ENCODE assay signal across 23 cellular contexts in genomic region chr12:31645944-31646343, GRCh38. TPM values are rescaled to one million over a fixed set of nuclear protein-coding genes. Genes with fewer than 3 reads are reported as not detected.
DNase-seq lines count a peak whose midpoint lies in the region; ATAC-seq and TF ChIP-seq lines count a peak whose summit lies in the region.
"Had no signal": no experiment of that assay in that cellular context is flagged by ENCODE, and none has a peak within 500 bp of the region (broad histone marks: within the 10 kb centered on the region; RNA-seq: fewer than 3 reads in every experiment).

No MANE protein-coding gene starts in this region.

- no peak overlapping the region for H2BK15ac ChIP-seq in mesenchymal stem cell (ENCODE audit: low read depth, poor library complexity, severe bottlenecking)

- no peak overlapping the region for H2BK120ac ChIP-seq in mesenchymal stem cell (ENCODE audit: low read depth, low read length)

- H4K91ac ChIP-seq in mesenchymal stem cell (ENCODE audit: low read length) = no peak overlapping the region

- no peak overlapping the region for H2AK5ac ChIP-seq in mesenchymal stem cell (ENCODE audit: low read length, severe bottlenecking)

- peaks cover 9% of the 10 kb centered on the region for H3K4me1 Mint-ChIP-seq in type B pancreatic cell (ENCODE audit: unreplicated experiment)
- H3K4me1 Mint-ChIP-seq: activated naive CD4-positive, alpha-beta T cell treated with anti-CD3 and anti-CD28 coated beads, Interleukin-2, amount 50 U/mL, for 24 hours had no signal

- DNase-seq in Right ventricle myocardium superior (no peak), heart left ventricle (no peak), mesenchymal stem cell (peak; percentile 32), type B pancreatic cell (ENCODE audit: extremely low spot score, unreplicated experiment) (no peak), NCI-H1930 (lab: John Stamatoyannopoulos, UW) (no peak), pons (ENCODE audit: low spot score) (no peak)
- DNase-seq: activated CD4-positive, alpha-beta T cell treated with anti-CD3 and anti-CD28 coated beads, Interleukin-2, amount 10 ng/mL, durations not matched to agents 7 days and 5 days; anterior cingulate cortex; C1 segment of cervical spinal cord; dermis blood vessel endothelial cell; NCI-H1436; NCI-H2171 treated with DMSO at 0.1 percent for 48 hours; NCI-H526 treated with DMSO at 0.1 percent for 48 hours; substantia nigra; T-helper 17 cell had no signal

- H3K14ac ChIP-seq in mesenchymal stem cell (ENCODE audit: low read length in 2 of 2) = no peak overlapping the region

- H3K4me1 ChIP-seq in heart left ventricle (peaks cover 0 to 13% (median 0%) of the 10 kb centered on the region in 12 donors), mesenchymal stem cell (ENCODE audit: control insufficient read depth, insufficient read depth, low read depth, low read length) (no peaks in the 10 kb centered on the region)
- H3K4me1 ChIP-seq: parathyroid adenoma had no signal

- H3K27me3 Mint-ChIP-seq in type B pancreatic cell = no peaks in the 10 kb centered on the region
- H3K27me3 Mint-ChIP-seq: activated naive CD4-positive, alpha-beta T cell treated with anti-CD3 and anti-CD28 coated beads, Interleukin-2, amount 50 U/mL, for 24 hours had no signal

- H3K4me3 Mint-ChIP-seq in type B pancreatic cell = no peak overlapping the region
- H3K4me3 Mint-ChIP-seq: activated CD4-positive, alpha-beta T cell treated with anti-CD3 and anti-CD28 coated beads, Interleukin-2, amount 10 ng/mL, durations not matched to agents 7 days and 5 days; activated naive CD4-positive, alpha-beta T cell treated with anti-CD3 and anti-CD28 coated beads, Interleukin-2, amount 50 U/mL, for 24 hours; activated T-helper 1 cell treated with anti-CD3 and anti-CD28 coated beads, Interleukin-12 subunit alpha, Interleukin-12 subunit beta, Interleukin-2, Interleukin-4 antibody, amounts not matched to agents 30 ng/mL and 10 ng/mL and 1 ng/mL, durations not matched to agents 14 hours and 24 hours and 36 hours; T-helper 17 cell had no signal

- H3K27ac ChIP-seq in heart left ventricle (no peak overlapping the region), VCaP (peak overlapping the region; percentile 46; the same call in 1 of the 2 replicates), mesenchymal stem cell (ENCODE audit: low read length, poor library complexity, severe bottlenecking) (no peak overlapping the region)
- H3K27ac ChIP-seq: hepatocyte, parathyroid adenoma had no signal

- no peak overlapping the region for H2AFZ ChIP-seq in mesenchymal stem cell (ENCODE audit: low read depth, low read length)
- H2AFZ ChIP-seq: hepatocyte, parathyroid adenoma had no signal

- 45 to 55% (median 54%) methylated on average over 4 of the region's 4 CpGs for WGBS in heart left ventricle, 4 donors
- 100% methylated on average over 3 of the region's 4 CpGs for WGBS in mesenchymal stem cell

- no peak for TF ChIP-seq POLR2A in heart left ventricle (IDR thresholded peaks at IDR 0.05)

- no peaks in the 10 kb centered on the region for H3K9me3 ChIP-seq in heart left ventricle
- no peaks in the 10 kb centered on the region for H3K9me3 ChIP-seq in mesenchymal stem cell (ENCODE audit: control insufficient read depth, low read length)

- H3K4me3 ChIP-seq in heart left ventricle = no peak overlapping the region
- no peak overlapping the region for H3K4me3 ChIP-seq in mesenchymal stem cell (ENCODE audit: insufficient read depth in 1 of 2, low read depth in 1 of 2, low read length in 2 of 2)
- H3K4me3 ChIP-seq: hepatocyte, lung had no signal

- intact Hi-C loops in Right ventricle myocardium superior (cut with DNase I) (no loop called here), heart left ventricle (cut with DNase I) (no loop called here)

- no peaks in the 10 kb centered on the region for H3K36me3 Mint-ChIP-seq in type B pancreatic cell
- H3K36me3 Mint-ChIP-seq: activated naive CD4-positive, alpha-beta T cell treated with anti-CD3 and anti-CD28 coated beads, Interleukin-2, amount 50 U/mL, for 24 hours had no signal

- H3K9me3 Mint-ChIP-seq in type B pancreatic cell = no peaks in the 10 kb centered on the region
- H3K9me3 Mint-ChIP-seq: activated CD4-positive, alpha-beta T cell treated with anti-CD3 and anti-CD28 coated beads, Interleukin-2, amount 10 ng/mL, durations not matched to agents 7 days and 5 days; activated naive CD4-positive, alpha-beta T cell treated with anti-CD3 and anti-CD28 coated beads, Interleukin-2, amount 50 U/mL, for 24 hours; activated T-helper 1 cell treated with anti-CD3 and anti-CD28 coated beads, Interleukin-12 subunit alpha, Interleukin-12 subunit beta, Interleukin-2, Interleukin-4 antibody, amounts not matched to agents 30 ng/mL and 10 ng/mL and 1 ng/mL, durations not matched to agents 14 hours and 24 hours and 36 hours had no signal

- no peak overlapping the region for H4K8ac ChIP-seq in mesenchymal stem cell (ENCODE audit: low read length)

- ATAC-seq in Right ventricle myocardium superior (ENCODE audit: poor library complexity) (peak; percentile 22), heart left ventricle (no peak), GM18519 (IDR thresholded peaks at IDR 0.05; ENCODE audit: low FRiP score, unreplicated experiment) (no peak)
- ATAC-seq: sciatic nerve, T-helper 17 cell had no signal

- H3K23ac ChIP-seq in mesenchymal stem cell (ENCODE audit: low read length in 2 of 2) = no peak overlapping the region

- H3K36me3 ChIP-seq in heart left ventricle (no peaks in the 10 kb centered on the region), mesenchymal stem cell (ENCODE audit: control insufficient read depth in 1 of 2, insufficient read depth in 2 of 2, low read depth in 1 of 2, low read length in 2 of 2) (no peaks in the 10 kb centered on the region)

- no peak overlapping the region for H3K18ac ChIP-seq in mesenchymal stem cell (ENCODE audit: low read depth in 1 of 2, low read length in 2 of 2)

- H3K4ac ChIP-seq in mesenchymal stem cell (ENCODE audit: low read depth in 1 of 2, low read length in 2 of 2) = no peak overlapping the region

- H3K27ac Mint-ChIP-seq in type B pancreatic cell = peak overlapping the region; percentile 15
- H3K27ac Mint-ChIP-seq: activated CD4-positive, alpha-beta T cell treated with anti-CD3 and anti-CD28 coated beads, Interleukin-2, amount 10 ng/mL, durations not matched to agents 7 days and 5 days; activated naive CD4-positive, alpha-beta T cell treated with anti-CD3 and anti-CD28 coated beads, Interleukin-2, amount 50 U/mL, for 24 hours; activated T-helper 1 cell treated with anti-CD3 and anti-CD28 coated beads, Interleukin-12 subunit alpha, Interleukin-12 subunit beta, Interleukin-2, Interleukin-4 antibody, amounts not matched to agents 30 ng/mL and 10 ng/mL and 1 ng/mL, durations not matched to agents 14 hours and 24 hours and 36 hours; T-helper 17 cell had no signal

- TF ChIP-seq CTCF in heart left ventricle (IDR thresholded peaks at IDR 0.05) (no peak), VCaP (conservative IDR thresholded peaks at IDR 0.05) (no peak), type B pancreatic cell (conservative IDR thresholded peaks at IDR 0.05) (no peak)

- H3K79me1 ChIP-seq in mesenchymal stem cell (replicated peaks; ENCODE audit: low read length, poor library complexity, severe bottlenecking) = no peaks in the 10 kb centered on the region

- H2BK12ac ChIP-seq in mesenchymal stem cell (ENCODE audit: low read length in 2 of 2) = no peak overlapping the region

- H3K9ac ChIP-seq in mesenchymal stem cell (ENCODE audit: low read length) = no peak overlapping the region
- H3K9ac ChIP-seq: parathyroid adenoma had no signal

- H3K27me3 ChIP-seq in heart left ventricle (no peaks in the 10 kb centered on the region), mesenchymal stem cell (ENCODE audit: control insufficient read depth in 1 of 2, insufficient read depth in 1 of 2, low read length in 2 of 2) (no peaks in the 10 kb centered on the region)
- H3K27me3 ChIP-seq: hepatocyte had no signal

- H2BK5ac ChIP-seq in mesenchymal stem cell (ENCODE audit: low read depth, low read length, poor library complexity, severe bottlenecking) = no peak overlapping the region

- no peak overlapping the region for H3K4me2 ChIP-seq in mesenchymal stem cell (ENCODE audit: low read length, poor library complexity, severe bottlenecking)
- H3K4me2 ChIP-seq: hepatocyte had no signal

RNA-seq across cellular contexts. Expression of gene ETFBKMT, which starts 13.5 kb away (rescaled TPM):
- total RNA-seq in Right ventricle myocardium superior = 7.0 TPM
- 1 to 10 TPM; 3.1 to 7.4 (median 6.1) TPM for total RNA-seq in heart left ventricle
- 1 to 10 TPM; 2.3 to 2.8 TPM for polyA plus RNA-seq in heart left ventricle
- 1.1 TPM for polyA plus RNA-seq in mesenchymal stem cell (2013, experiment 1 of 2)
- 1.1 TPM for polyA plus RNA-seq in mesenchymal stem cell (2013, experiment 2 of 2)
- total RNA-seq in type B pancreatic cell (ENCODE audit: low replicate concordance) = 2.0 and 4.2 TPM in 2 replicates

RNA-seq across cellular contexts. Expression of gene DENND5B, which starts 55.0 kb away (rescaled TPM):
- 36.7 TPM for total RNA-seq in Right ventricle myocardium superior
- 10 to 100 TPM; 32.1 to 58.9 (median 44.0) TPM for total RNA-seq in heart left ventricle
- 10 to 100 TPM in 1 of 2 donors, 1 to 10 TPM in 1; 8.2 to 16.7 TPM for polyA plus RNA-seq in heart left ventricle
- polyA plus RNA-seq in mesenchymal stem cell (2013, experiment 1 of 2) = 9.2 TPM
- polyA plus RNA-seq in mesenchymal stem cell (2013, experiment 2 of 2) = 9.0 TPM
- total RNA-seq in type B pancreatic cell (ENCODE audit: low replicate concordance) = 17.5 and 17.7 TPM in 2 replicates
